In the genomic region with DNA sequence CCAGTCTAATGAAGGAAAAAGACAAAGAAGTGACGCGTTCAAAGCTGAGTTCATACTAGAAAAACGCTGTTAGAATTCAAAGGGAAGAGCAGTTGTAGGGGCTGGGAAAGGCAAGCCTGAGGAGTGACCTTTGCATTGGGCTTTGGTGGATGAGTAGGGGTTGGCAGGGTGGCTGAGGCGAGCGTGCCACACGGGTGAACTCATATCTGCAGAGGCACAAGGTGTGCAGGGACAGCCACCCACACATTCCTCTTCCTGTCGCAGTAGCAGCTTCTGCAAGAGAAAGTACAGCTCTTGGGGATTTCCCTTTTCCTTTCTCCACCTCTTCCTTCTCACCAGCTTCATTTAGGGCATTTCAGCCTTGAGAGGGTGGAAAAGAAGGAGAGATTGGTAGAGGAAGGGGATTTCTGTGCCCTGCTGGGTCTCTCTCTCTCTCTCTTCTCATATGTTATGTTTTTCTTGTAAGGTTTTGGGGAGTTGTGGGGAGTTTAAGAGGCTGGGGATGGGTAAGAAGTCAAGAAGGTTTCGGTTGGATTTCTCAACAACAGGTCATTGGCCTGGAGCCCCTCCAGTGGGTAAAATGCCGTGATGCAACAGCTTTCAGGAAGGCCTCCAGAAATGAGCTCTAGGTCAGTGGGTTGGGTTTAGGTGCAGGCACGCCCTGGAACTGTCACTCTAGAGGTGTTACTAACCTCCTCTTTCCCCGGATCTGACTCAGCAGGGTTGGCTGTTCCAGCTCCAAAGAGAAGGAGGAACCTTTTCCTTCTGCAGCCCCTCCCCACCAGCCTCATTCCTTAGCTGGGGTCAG, we compare ENCODE assay signal across 1 cellular context.
A peak's percentile ranks its signal among the peaks of the same experiment; 100 is the strongest.
TF ChIP-seq lines count a peak whose summit lies in the region.

No MANE protein-coding gene starts in this region.

TF ChIP-seq in K562, 482 proteins besides CTCF, POLR2A, EP300 and RAD21 (continued from another document and continues in another):
- TF ChIP-seq, protein P1, sequence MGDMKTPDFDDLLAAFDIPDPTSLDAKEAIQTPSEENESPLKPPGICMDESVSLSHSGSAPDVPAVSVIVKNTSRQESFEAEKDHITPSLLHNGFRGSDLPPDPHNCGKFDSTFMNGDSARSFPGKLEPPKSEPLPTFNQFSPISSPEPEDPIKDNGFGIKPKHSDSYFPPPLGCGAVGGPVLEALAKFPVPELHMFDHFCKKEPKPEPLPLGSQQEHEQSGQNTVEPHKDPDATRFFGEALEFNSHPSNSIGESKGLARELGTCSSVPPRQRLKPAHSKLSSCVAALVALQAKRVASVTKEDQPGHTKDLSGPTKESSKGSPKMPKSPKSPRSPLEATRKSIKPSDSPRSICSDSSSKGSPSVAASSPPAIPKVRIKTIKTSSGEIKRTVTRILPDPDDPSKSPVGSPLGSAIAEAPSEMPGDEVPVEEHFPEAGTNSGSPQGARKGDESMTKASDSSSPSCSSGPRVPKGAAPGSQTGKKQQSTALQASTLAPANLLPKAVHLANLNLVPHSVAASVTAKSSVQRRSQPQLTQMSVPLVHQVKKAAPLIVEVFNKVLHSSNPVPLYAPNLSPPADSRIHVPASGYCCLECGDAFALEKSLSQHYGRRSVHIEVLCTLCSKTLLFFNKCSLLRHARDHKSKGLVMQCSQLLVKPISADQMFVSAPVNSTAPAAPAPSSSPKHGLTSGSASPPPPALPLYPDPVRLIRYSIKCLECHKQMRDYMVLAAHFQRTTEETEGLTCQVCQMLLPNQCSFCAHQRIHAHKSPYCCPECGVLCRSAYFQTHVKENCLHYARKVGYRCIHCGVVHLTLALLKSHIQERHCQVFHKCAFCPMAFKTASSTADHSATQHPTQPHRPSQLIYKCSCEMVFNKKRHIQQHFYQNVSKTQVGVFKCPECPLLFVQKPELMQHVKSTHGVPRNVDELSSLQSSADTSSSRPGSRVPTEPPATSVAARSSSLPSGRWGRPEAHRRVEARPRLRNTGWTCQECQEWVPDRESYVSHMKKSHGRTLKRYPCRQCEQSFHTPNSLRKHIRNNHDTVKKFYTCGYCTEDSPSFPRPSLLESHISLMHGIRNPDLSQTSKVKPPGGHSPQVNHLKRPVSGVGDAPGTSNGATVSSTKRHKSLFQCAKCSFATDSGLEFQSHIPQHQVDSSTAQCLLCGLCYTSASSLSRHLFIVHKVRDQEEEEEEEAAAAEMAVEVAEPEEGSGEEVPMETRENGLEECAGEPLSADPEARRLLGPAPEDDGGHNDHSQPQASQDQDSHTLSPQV (IDR thresholded peaks at IDR 0.05): peak; percentile 32; the same call in 1 of the 2 replicates
- TF ChIP-seq SP2 (IDR thresholded peaks at IDR 0.05; ENCODE audit: extremely low read depth, low read depth, low read length, poor library complexity, severe bottlenecking) (no peak), SMARCA4 (IDR thresholded peaks at IDR 0.05) (peak; percentile 46; the same call in 1 of the 2 replicates), ZBTB8A (IDR thresholded peaks at IDR 0.05; ENCODE audit: partially characterized antibody) (no peak), ETV5 (CRISPR knock-in tag; IDR thresholded peaks at IDR 0.05; ENCODE audit: low read depth) (peak; percentile 89), ARNT (IDR thresholded peaks at IDR 0.05) (peak in 1 of 2 experiments; percentile 100; a peak in 2 of 4 replicates), RCOR1 (IDR thresholded peaks at IDR 0.05; ENCODE audit: borderline replicate concordance in 1 of 2, low read depth in 2 of 2, low read length in 2 of 2) (peak in 1 of 2 experiments; percentile 22; a peak in 1 of 4 replicates), ZNF644 (tag; IDR thresholded peaks at IDR 0.05; ENCODE audit: low read depth) (no peak), NR2C1 (IDR thresholded peaks at IDR 0.05) (peak; percentile 27; the same call in 1 of the 2 replicates), NR2C1 (tag; IDR thresholded peaks at IDR 0.05) (no peak), ZKSCAN1 (IDR thresholded peaks at IDR 0.05; ENCODE audit: low read depth, low read length) (no peak), SMARCE1 (IDR thresholded peaks at IDR 0.05) (0 out of 2 replicates have a peak, but pooled peaks have one; percentile 7), ZNF589 (CRISPR knock-in tag; IDR thresholded peaks at IDR 0.05; ENCODE audit: low read depth) (0 out of 2 replicates have a peak, but pooled peaks have one; percentile 38), POLR2AphosphoS5 (IDR thresholded peaks at IDR 0.05; ENCODE audit: control insufficient read depth, insufficient read depth, low read depth, low read length) (peak; percentile 18; the same call in 1 of the 2 replicates), SMARCB1 (IDR thresholded peaks at IDR 0.05; ENCODE audit: insufficient read length, low read depth) (no peak)
- TF ChIP-seq, protein P2, sequence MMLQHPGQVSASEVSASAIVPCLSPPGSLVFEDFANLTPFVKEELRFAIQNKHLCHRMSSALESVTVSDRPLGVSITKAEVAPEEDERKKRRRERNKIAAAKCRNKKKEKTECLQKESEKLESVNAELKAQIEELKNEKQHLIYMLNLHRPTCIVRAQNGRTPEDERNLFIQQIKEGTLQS (IDR thresholded peaks at IDR 0.05): peak; percentile 98
- TF ChIP-seq, protein P2 (CRISPR knock-in tag; conservative IDR thresholded peaks at IDR 0.05): peak; percentile 87
- TF ChIP-seq, protein P3, sequence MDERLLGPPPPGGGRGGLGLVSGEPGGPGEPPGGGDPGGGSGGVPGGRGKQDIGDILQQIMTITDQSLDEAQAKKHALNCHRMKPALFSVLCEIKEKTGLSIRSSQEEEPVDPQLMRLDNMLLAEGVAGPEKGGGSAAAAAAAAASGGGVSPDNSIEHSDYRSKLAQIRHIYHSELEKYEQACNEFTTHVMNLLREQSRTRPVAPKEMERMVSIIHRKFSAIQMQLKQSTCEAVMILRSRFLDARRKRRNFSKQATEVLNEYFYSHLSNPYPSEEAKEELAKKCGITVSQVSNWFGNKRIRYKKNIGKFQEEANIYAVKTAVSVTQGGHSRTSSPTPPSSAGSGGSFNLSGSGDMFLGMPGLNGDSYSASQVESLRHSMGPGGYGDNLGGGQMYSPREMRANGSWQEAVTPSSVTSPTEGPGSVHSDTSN (CRISPR knock-in tag; IDR thresholded peaks at IDR 0.05; ENCODE audit: low read depth): peak; percentile 61; the same call in 1 of the 2 replicates
- TF ChIP-seq, protein P3 (tag; conservative IDR thresholded peaks at IDR 0.05; ENCODE audit: low read depth): peak; percentile 80
- TF ChIP-seq, protein P4, sequence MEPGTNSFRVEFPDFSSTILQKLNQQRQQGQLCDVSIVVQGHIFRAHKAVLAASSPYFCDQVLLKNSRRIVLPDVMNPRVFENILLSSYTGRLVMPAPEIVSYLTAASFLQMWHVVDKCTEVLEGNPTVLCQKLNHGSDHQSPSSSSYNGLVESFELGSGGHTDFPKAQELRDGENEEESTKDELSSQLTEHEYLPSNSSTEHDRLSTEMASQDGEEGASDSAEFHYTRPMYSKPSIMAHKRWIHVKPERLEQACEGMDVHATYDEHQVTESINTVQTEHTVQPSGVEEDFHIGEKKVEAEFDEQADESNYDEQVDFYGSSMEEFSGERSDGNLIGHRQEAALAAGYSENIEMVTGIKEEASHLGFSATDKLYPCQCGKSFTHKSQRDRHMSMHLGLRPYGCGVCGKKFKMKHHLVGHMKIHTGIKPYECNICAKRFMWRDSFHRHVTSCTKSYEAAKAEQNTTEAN (CRISPR knock-in tag; IDR thresholded peaks at IDR 0.05): no peak
- TF ChIP-seq, protein P5, sequence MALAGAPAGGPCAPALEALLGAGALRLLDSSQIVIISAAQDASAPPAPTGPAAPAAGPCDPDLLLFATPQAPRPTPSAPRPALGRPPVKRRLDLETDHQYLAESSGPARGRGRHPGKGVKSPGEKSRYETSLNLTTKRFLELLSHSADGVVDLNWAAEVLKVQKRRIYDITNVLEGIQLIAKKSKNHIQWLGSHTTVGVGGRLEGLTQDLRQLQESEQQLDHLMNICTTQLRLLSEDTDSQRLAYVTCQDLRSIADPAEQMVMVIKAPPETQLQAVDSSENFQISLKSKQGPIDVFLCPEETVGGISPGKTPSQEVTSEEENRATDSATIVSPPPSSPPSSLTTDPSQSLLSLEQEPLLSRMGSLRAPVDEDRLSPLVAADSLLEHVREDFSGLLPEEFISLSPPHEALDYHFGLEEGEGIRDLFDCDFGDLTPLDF (CRISPR knock-in tag; IDR thresholded peaks at IDR 0.05): 0 out of 2 replicates have a peak, but pooled peaks have one; percentile 41
- TF ChIP-seq, protein P6, sequence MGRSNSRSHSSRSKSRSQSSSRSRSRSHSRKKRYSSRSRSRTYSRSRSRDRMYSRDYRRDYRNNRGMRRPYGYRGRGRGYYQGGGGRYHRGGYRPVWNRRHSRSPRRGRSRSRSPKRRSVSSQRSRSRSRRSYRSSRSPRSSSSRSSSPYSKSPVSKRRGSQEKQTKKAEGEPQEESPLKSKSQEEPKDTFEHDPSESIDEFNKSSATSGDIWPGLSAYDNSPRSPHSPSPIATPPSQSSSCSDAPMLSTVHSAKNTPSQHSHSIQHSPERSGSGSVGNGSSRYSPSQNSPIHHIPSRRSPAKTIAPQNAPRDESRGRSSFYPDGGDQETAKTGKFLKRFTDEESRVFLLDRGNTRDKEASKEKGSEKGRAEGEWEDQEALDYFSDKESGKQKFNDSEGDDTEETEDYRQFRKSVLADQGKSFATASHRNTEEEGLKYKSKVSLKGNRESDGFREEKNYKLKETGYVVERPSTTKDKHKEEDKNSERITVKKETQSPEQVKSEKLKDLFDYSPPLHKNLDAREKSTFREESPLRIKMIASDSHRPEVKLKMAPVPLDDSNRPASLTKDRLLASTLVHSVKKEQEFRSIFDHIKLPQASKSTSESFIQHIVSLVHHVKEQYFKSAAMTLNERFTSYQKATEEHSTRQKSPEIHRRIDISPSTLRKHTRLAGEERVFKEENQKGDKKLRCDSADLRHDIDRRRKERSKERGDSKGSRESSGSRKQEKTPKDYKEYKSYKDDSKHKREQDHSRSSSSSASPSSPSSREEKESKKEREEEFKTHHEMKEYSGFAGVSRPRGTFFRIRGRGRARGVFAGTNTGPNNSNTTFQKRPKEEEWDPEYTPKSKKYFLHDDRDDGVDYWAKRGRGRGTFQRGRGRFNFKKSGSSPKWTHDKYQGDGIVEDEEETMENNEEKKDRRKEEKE (IDR thresholded peaks at IDR 0.05; ENCODE audit: borderline replicate concordance in 1 of 2, control insufficient read depth in 1 of 2, low read depth in 2 of 2, low read length in 1 of 2): no peak
- TF ChIP-seq, protein P7, sequence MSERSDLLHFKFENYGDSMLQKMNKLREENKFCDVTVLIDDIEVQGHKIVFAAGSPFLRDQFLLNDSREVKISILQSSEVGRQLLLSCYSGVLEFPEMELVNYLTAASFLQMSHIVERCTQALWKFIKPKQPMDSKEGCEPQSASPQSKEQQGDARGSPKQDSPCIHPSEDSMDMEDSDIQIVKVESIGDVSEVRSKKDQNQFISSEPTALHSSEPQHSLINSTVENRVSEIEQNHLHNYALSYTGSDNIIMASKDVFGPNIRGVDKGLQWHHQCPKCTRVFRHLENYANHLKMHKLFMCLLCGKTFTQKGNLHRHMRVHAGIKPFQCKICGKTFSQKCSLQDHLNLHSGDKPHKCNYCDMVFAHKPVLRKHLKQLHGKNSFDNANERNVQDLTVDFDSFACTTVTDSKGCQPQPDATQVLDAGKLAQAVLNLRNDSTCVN (CRISPR knock-in tag; IDR thresholded peaks at IDR 0.05): 0 out of 2 replicates have a peak, but pooled peaks have one; percentile 11
- TF ChIP-seq, protein P8, sequence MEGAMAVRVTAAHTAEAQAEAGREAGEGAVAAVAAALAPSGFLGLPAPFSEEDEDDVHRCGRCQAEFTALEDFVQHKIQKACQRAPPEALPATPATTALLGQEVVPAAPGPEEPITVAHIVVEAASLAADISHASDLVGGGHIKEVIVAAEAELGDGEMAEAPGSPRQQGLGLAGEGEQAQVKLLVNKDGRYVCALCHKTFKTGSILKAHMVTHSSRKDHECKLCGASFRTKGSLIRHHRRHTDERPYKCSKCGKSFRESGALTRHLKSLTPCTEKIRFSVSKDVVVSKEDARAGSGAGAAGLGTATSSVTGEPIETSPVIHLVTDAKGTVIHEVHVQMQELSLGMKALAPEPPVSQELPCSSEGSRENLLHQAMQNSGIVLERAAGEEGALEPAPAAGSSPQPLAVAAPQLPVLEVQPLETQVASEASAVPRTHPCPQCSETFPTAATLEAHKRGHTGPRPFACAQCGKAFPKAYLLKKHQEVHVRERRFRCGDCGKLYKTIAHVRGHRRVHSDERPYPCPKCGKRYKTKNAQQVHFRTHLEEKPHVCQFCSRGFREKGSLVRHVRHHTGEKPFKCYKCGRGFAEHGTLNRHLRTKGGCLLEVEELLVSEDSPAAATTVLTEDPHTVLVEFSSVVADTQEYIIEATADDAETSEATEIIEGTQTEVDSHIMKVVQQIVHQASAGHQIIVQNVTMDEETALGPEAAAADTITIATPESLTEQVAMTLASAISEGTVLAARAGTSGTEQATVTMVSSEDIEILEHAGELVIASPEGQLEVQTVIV (CRISPR knock-in tag; IDR thresholded peaks at IDR 0.05; ENCODE audit: borderline replicate concordance): no peak
